In the genomic region with DNA sequence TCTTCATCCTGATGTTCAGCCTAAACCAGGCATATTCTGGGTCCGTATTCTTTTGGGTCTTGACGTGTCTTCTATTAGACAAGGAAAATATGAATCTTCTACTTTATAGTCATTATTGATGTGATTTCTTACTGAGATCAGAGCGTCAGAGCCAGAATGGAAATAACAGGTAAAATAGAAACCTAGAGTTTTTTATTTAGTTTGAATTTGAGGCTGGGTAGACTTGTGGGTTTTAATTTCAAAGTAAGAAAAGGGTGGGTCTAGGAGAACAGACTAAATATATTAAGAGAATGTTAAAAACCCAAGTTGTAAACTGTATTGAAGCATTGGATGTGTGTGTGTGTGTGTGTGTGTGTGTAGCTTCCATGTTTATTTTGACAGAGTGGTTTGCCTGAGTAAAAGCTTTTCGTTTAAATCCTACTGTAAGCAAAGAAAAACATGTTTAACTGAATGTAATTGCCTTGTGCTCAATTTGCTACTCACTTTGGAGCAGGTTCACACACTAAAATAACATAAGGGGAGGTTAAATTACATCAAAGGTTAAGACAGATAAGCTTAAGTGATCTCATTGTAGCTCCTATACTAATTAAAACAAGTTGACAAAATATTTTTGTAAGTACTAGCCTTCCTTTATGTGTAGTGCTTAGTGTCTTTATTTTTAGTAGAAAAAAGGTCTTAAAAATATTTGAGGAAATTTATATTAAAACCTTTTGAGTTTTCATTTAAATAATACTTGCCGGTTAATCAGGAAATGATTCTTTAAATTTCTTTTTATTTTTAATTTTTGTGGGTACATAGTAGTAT, we compare ENCODE assay signal across 13 cellular contexts. TPM values are rescaled to one million over a fixed set of nuclear protein-coding genes. Genes with fewer than 3 reads are reported as not detected.
DNase-seq lines count a peak whose midpoint lies in the region; ATAC-seq and TF ChIP-seq lines count a peak whose summit lies in the region.
"Had no signal": no experiment of that assay in that cellular context is flagged by ENCODE, and none has a peak within 500 bp of the region (broad histone marks: within the 10 kb centered on the region; RNA-seq: fewer than 3 reads in every experiment).

No MANE protein-coding gene starts in this region.

- no peak overlapping the region for H3K4me3 ChIP-seq in fibroblast of lung (replicated peaks in 1 of 4; ENCODE audit: control extremely low read depth in 1 of 4, insufficient read depth in 1 of 4, low read depth in 3 of 4, low read length in 4 of 4)
- H3K4me3 ChIP-seq in Caco-2 (ENCODE audit: low read depth, low read length): no peak overlapping the region
- H3K4me3 ChIP-seq: tibial nerve had no signal

- H3K79me2 ChIP-seq in fibroblast of lung (ENCODE audit: control insufficient read depth, insufficient read depth, low read length): no peaks in the 10 kb centered on the region

- H3K4me3 Mint-ChIP-seq in activated T-cell treated with anti-CD3 and anti-CD28 coated beads, Interleukin-2, amount 50 U/mL, for 24 hours: peak overlapping the region; percentile 66
- peak overlapping the region; percentile 67 to 83 (median 75) for H3K4me3 Mint-ChIP-seq in T-cell
- peak overlapping the region; percentile 22 for H3K4me3 Mint-ChIP-seq in stimulated activated memory B cell treated with anti-CD40 and anti-IgM and Interleukin-4, amounts not matched to agents 10 μg/mL and 1 μg/mL and 100 μg/mL, for 72 hours
- no peak overlapping the region for H3K4me3 Mint-ChIP-seq in Caco-2 (ENCODE audit: unreplicated experiment)

- H3K4me2 ChIP-seq in fibroblast of lung (ENCODE audit: extremely low read depth, insufficient read depth, low read length): no peak overlapping the region

- H4K20me1 ChIP-seq in fibroblast of lung (ENCODE audit: control insufficient read depth, extremely low read depth, insufficient read depth, low read length): no peaks in the 10 kb centered on the region

- POLR2A ChIA-PET in T-cell (lab: Charles Lee): interaction anchor here (0.6 to 1.6 kb wide), 10 partner anchors 9 to 413 kb away, joined by 3 to 18 read pairs (median 6); partner anchors contain the start of genes CITED2 (in 1 of the 2) and TXLNB (in 1 of the 2)
- POLR2A ChIA-PET in Caco-2 (lab: Charles Lee): no interaction called here

- DNase-seq in activated T-cell treated with anti-CD3 and anti-CD28 coated beads, Interleukin-2, amount 50 U/mL, for 24 hours: no peak
- no peak for DNase-seq in activated T-cell treated with anti-CD3 and anti-CD28 coated beads, Interleukin-2, amount 50 U/mL, for 1 hour
- no peak for DNase-seq in T-cell
- DNase-seq in fibroblast of lung (ENCODE audit: low read depth in 2 of 2): peak; percentile 43 to 67
- DNase-seq in Caco-2: no peak
- DNase-seq in NCI-H345 (lab: John Stamatoyannopoulos, UW): no peak
- DNase-seq: effector CD8-positive, alpha-beta T cell; hippocampal formation; midbrain; NCI-H2029 had no signal

- no TSS peak for BruUV-seq in Caco-2 (replicated peaks; lab: Mats Ljungman, UMichigan)

- H3K9me3 ChIP-seq in fibroblast of lung (ENCODE audit: control insufficient read depth, insufficient read depth, low read depth, low read length) (no peaks in the 10 kb centered on the region), Caco-2 (no peaks in the 10 kb centered on the region)
- H3K9me3 ChIP-seq: tibial nerve had no signal

- H3K4me1 Mint-ChIP-seq in activated T-cell treated with anti-CD3 and anti-CD28 coated beads, Interleukin-2, amount 50 U/mL, for 24 hours (ENCODE audit: low read depth): peaks cover 90% of the 10 kb centered on the region
- H3K4me1 Mint-ChIP-seq in T-cell (peaks cover 90 to 94% (median 90%) of the 10 kb centered on the region in 3 donors), Caco-2 (ENCODE audit: low read depth, unreplicated experiment) (peaks cover 40% of the 10 kb centered on the region)
- peaks cover 75% of the 10 kb centered on the region for H3K4me1 Mint-ChIP-seq in stimulated activated memory B cell treated with anti-CD40 and anti-IgM and Interleukin-4, amounts not matched to agents 10 μg/mL and 1 μg/mL and 100 μg/mL, for 72 hours

- H3K4me1 ChIP-seq in fibroblast of lung (ENCODE audit: control insufficient read depth, extremely low read depth, insufficient read depth, low read length): peaks cover 7% of the 10 kb centered on the region
- H3K4me1 ChIP-seq in Caco-2: peaks cover 35% of the 10 kb centered on the region

- H3K36me3 ChIP-seq in fibroblast of lung (ENCODE audit: control insufficient read depth, insufficient read depth, low read length) (no peaks in the 10 kb centered on the region), Caco-2 (ENCODE audit: control insufficient read depth, insufficient read depth, low read length) (no peaks in the 10 kb centered on the region)

- TF ChIP-seq CTCF in fibroblast of lung (conservative IDR thresholded peaks at IDR 0.05 in 1 of 2, IDR thresholded peaks at IDR 0.05 in 1 of 2; ENCODE audit: low read depth in 1 of 2, low read length in 2 of 2) (no peak), Caco-2 (IDR thresholded peaks at IDR 0.05; ENCODE audit: insufficient read depth in 1 of 2, low read depth in 1 of 2, low read length in 1 of 2, severe bottlenecking in 1 of 2, unreplicated experiment in 1 of 2) (no peak)

- H3K27ac ChIP-seq in fibroblast of lung (ENCODE audit: insufficient read depth, low read length): no peak overlapping the region
- H3K27ac ChIP-seq: tibial nerve had no signal

- H3K36me3 Mint-ChIP-seq in activated T-cell treated with anti-CD3 and anti-CD28 coated beads, Interleukin-2, amount 50 U/mL, for 24 hours (ENCODE audit: low read depth): peaks cover 56% of the 10 kb centered on the region
- peaks cover 17% of the 10 kb centered on the region for H3K36me3 Mint-ChIP-seq in T-cell
- H3K36me3 Mint-ChIP-seq in stimulated activated memory B cell treated with anti-CD40 and anti-IgM and Interleukin-4, amounts not matched to agents 10 μg/mL and 1 μg/mL and 100 μg/mL, for 72 hours: peaks cover 8% of the 10 kb centered on the region
- H3K36me3 Mint-ChIP-seq in Caco-2 (ENCODE audit: insufficient read depth, unreplicated experiment): peaks cover under 1% of the 10 kb centered on the region

- no peak overlapping the region for H2AFZ ChIP-seq in fibroblast of lung (ENCODE audit: low read length)

- peak overlapping the region; percentile 98 for H3K27ac Mint-ChIP-seq in activated T-cell treated with anti-CD3 and anti-CD28 coated beads, Interleukin-2, amount 50 U/mL, for 24 hours
- H3K27ac Mint-ChIP-seq in T-cell (peak overlapping the region; percentile 81 to 87), Caco-2 (ENCODE audit: unreplicated experiment) (no peak overlapping the region)
- peak overlapping the region; percentile 91 for H3K27ac Mint-ChIP-seq in stimulated activated memory B cell treated with anti-CD40 and anti-IgM and Interleukin-4, amounts not matched to agents 10 μg/mL and 1 μg/mL and 100 μg/mL, for 72 hours

- ATAC-seq in T-cell (replicated peaks in 1 of 4) (peak in 3 of 4 experiments; percentile 11 to 37 (median 21)), GM21367 (IDR thresholded peaks at IDR 0.05; ENCODE audit: unreplicated experiment) (no peak)
- ATAC-seq in stimulated activated memory B cell treated with anti-CD40 and anti-IgM and Interleukin-4, amounts not matched to agents 10 μg/mL and 1 μg/mL and 100 μg/mL, for 72 hours: no peak

- H3K27me3 Mint-ChIP-seq in activated T-cell treated with anti-CD3 and anti-CD28 coated beads, Interleukin-2, amount 50 U/mL, for 24 hours: no peaks in the 10 kb centered on the region
- H3K27me3 Mint-ChIP-seq in T-cell (no peaks in the 10 kb centered on the region), Caco-2 (ENCODE audit: insufficient read depth, unreplicated experiment) (no peaks in the 10 kb centered on the region)
- no peaks in the 10 kb centered on the region for H3K27me3 Mint-ChIP-seq in stimulated activated memory B cell treated with anti-CD40 and anti-IgM and Interleukin-4, amounts not matched to agents 10 μg/mL and 1 μg/mL and 100 μg/mL, for 72 hours

- no peak overlapping the region for H3K9ac ChIP-seq in fibroblast of lung (ENCODE audit: insufficient read depth, low read length)

- H3K27me3 ChIP-seq in fibroblast of lung (ENCODE audit: control insufficient read depth, insufficient read depth, low read length) (no peaks in the 10 kb centered on the region), Caco-2 (replicated peaks; ENCODE audit: control insufficient read depth, insufficient read depth, low read length) (no peaks in the 10 kb centered on the region)
- H3K27me3 ChIP-seq: tibial nerve had no signal

- no peaks in the 10 kb centered on the region for H3K9me3 Mint-ChIP-seq in activated T-cell treated with anti-CD3 and anti-CD28 coated beads, Interleukin-2, amount 50 U/mL, for 24 hours
- H3K9me3 Mint-ChIP-seq in T-cell: no peaks in the 10 kb centered on the region
- H3K9me3 Mint-ChIP-seq in stimulated activated memory B cell treated with anti-CD40 and anti-IgM and Interleukin-4, amounts not matched to agents 10 μg/mL and 1 μg/mL and 100 μg/mL, for 72 hours: no peaks in the 10 kb centered on the region
- no peaks in the 10 kb centered on the region for H3K9me3 Mint-ChIP-seq in Caco-2 (ENCODE audit: unreplicated experiment)

- intact Hi-C loops in Caco-2 (cut with micrococcal nuclease; ENCODE audit: unreplicated experiment): no loop called here

- CTCF ChIA-PET in T-cell (lab: Charles Lee): interaction anchor here (0.7 to 1.3 kb wide), 5 partner anchors 9 to 1305 kb away, joined by 3 to 10 read pairs (median 3); no protein-coding TSS in a partner anchor
- CTCF ChIA-PET in Caco-2 (lab: Charles Lee): no interaction called here

RNA-seq across cellular contexts. Expression of gene HECA, which starts 17.4 kb away (rescaled TPM):
- total RNA-seq in T-cell (100 to 1,000 TPM; 125 to 137 (median 131) TPM), fibroblast of lung (20.8 and 26.6 TPM in 2 replicates), Caco-2 (2022) (4.9 and 5.2 TPM in 2 replicates)
- polyA plus RNA-seq in fibroblast of lung: 6.5 and 13.0 TPM in 2 replicates
- polyA plus RNA-seq in fibroblast of lung (2012): 4.4 and 9.5 TPM in 2 replicates
- polyA minus RNA-seq in fibroblast of lung (ENCODE audit: low replicate concordance): 6.9 and 7.4 TPM in 2 replicates

Comparison
In these comparisons a context has a peak if more than half of its experiments do, and no peak if none do; other contexts are left out.
1. DNase-seq: peak in fibroblast of lung (2 of 2); none in activated T-cell treated with anti-CD3 and anti-CD28 coated beads, Interleukin-2, amount 50 U/mL, for 24 hours (single experiment), activated T-cell treated with anti-CD3 and anti-CD28 coated beads, Interleukin-2, amount 50 U/mL, for 1 hour (single experiment), T-cell (0 of 34), Caco-2 (0 of 2) and NCI-H345 (single experiment).
2. ATAC-seq: peak in T-cell (3 of 4); none in stimulated activated memory B cell treated with anti-CD40 and anti-IgM and Interleukin-4, amounts not matched to agents 10 μg/mL and 1 μg/mL and 100 μg/mL, for 72 hours (single experiment) and GM21367 (single experiment).